In the genomic region with DNA sequence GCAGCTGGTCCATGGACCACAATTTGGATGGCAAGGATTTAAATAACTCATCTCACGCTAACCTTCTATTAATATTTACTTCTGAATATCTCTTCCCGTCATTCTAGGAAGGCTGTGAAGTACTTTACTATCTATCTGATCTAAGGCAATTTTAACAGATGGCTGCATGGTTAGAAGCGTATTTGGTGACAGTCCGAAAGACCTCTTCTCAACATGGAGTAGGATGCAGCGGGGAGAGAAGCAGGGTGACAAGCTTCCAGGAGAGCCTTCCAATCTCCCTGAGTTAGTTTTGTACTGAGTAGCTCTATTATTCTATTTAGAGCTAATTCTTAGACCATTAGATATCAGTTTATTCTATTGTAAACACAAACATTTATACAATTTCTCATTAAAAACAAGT, we compare ENCODE assay signal across 11 cellular contexts.
"Had no signal": no experiment of that assay in that cellular context is flagged by ENCODE, and none has a peak within 500 bp of the region (broad histone marks: within the 10 kb centered on the region; RNA-seq: fewer than 3 reads in every experiment).

No MANE protein-coding gene starts in this region.

- H3K4me3 Mint-ChIP-seq: stimulated activated effector memory CD8-positive, alpha-beta T cell treated with anti-CD3 and anti-CD28 coated beads, Interleukin-12 subunit alpha, Interleukin-12 subunit beta, amount 100 ng/mL, for 72 hours; T-helper 2 cell treated with Interferon-gamma antibody and Interleukin-4, amounts not matched to agents 5 μg/mL and 100 μg/mL, for 36 hours; type B pancreatic cell had no signal

- H3K27ac ChIP-seq: body of pancreas had no signal

- ATAC-seq: body of pancreas; esophagus mucosa; stimulated activated effector memory CD8-positive, alpha-beta T cell treated with anti-CD3 and anti-CD28 coated beads, Interleukin-12 subunit alpha, Interleukin-12 subunit beta, amount 100 ng/mL, for 72 hours had no signal

- H3K9me3 Mint-ChIP-seq: activated T-helper 2 cell treated with anti-CD3 and anti-CD28 coated beads, Interferon-gamma antibody, Interleukin-2, Interleukin-4, amounts not matched to agents 10 μg/mL and 5 μg/mL and 100 μg/mL, durations not matched to agents 14 hours and 24 hours and 36 hours; stimulated activated effector memory CD8-positive, alpha-beta T cell treated with anti-CD3 and anti-CD28 coated beads, Interleukin-12 subunit alpha, Interleukin-12 subunit beta, amount 100 ng/mL, for 72 hours; T-helper 2 cell treated with Interferon-gamma antibody and Interleukin-4, amounts not matched to agents 5 μg/mL and 100 μg/mL, for 36 hours; type B pancreatic cell had no signal

- H3K27ac Mint-ChIP-seq: activated T-helper 2 cell treated with anti-CD3 and anti-CD28 coated beads, Interferon-gamma antibody, Interleukin-2, Interleukin-4, amounts not matched to agents 10 μg/mL and 5 μg/mL and 100 μg/mL, durations not matched to agents 14 hours and 24 hours and 36 hours; stimulated activated effector memory CD8-positive, alpha-beta T cell treated with anti-CD3 and anti-CD28 coated beads, Interleukin-12 subunit alpha, Interleukin-12 subunit beta, amount 100 ng/mL, for 72 hours; T-helper 2 cell treated with Interferon-gamma antibody and Interleukin-4, amounts not matched to agents 5 μg/mL and 100 μg/mL, for 36 hours; type B pancreatic cell had no signal

- H3K36me3 Mint-ChIP-seq: stimulated activated effector memory CD8-positive, alpha-beta T cell treated with anti-CD3 and anti-CD28 coated beads, Interleukin-12 subunit alpha, Interleukin-12 subunit beta, amount 100 ng/mL, for 72 hours had no signal

- DNase-seq: activated naive CD4-positive, alpha-beta T cell treated with anti-CD3 and anti-CD28 coated beads, Interleukin-2, amount 50 U/mL, for 16 hours; body of pancreas; head of caudate nucleus; left ventricle myocardium inferior; mesenchymal stem cell; SW 1271 had no signal

- H3K27me3 Mint-ChIP-seq: type B pancreatic cell had no signal
